ENCODE assay signal across 17 cellular contexts in the genomic region with DNA sequence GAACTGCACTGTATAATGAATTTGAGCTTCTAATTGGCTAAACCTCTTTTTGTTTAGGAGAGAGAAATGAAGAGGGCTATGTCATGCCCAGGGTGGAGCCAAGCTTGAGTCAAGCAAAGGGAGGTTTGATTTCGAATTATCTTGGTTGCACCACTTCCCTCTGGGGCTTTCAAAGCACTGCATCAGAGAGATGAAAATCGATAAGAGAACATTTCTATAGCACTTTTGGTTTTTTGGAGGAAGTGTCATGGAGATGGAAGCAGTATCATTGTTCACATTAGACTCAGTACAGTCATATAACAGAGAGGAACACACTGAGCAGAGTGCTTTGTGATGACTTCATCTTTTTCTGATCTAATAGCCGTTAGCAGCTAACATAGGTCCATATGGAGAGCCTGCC.
DNase-seq lines count a peak whose midpoint lies in the region; ATAC-seq and TF ChIP-seq lines count a peak whose summit lies in the region.
"Had no signal": no experiment of that assay in that cellular context is flagged by ENCODE, and none has a peak within 500 bp of the region (broad histone marks: within the 10 kb centered on the region; RNA-seq: fewer than 3 reads in every experiment).

No MANE protein-coding gene starts in this region.

- no peak overlapping the region for H3K27ac Mint-ChIP-seq in GM23338
- no peak overlapping the region for H3K27ac Mint-ChIP-seq in activated T-helper 2 cell treated with anti-CD3 and anti-CD28 coated beads, Interferon-gamma antibody, Interleukin-2, Interleukin-4, amounts not matched to agents 10 μg/mL and 5 μg/mL and 100 μg/mL, durations not matched to agents 14 hours and 24 hours and 36 hours
- H3K27ac Mint-ChIP-seq: stimulated activated naive CD8-positive, alpha-beta T cell treated with anti-CD3 and anti-CD28 coated beads, Interleukin-15, Interleukin-2, amounts not matched to agents 100 ng/mL and 50 ng/mL, for 24 hours had no signal

- no peaks in the 10 kb centered on the region for H3K27me3 ChIP-seq in GM23338 (ENCODE audit: insufficient read depth)

- H3K36me3 Mint-ChIP-seq in GM23338 (ENCODE audit: low read depth), result no peaks in the 10 kb centered on the region
- no peaks in the 10 kb centered on the region for H3K36me3 Mint-ChIP-seq in activated T-helper 2 cell treated with anti-CD3 and anti-CD28 coated beads, Interferon-gamma antibody, Interleukin-2, Interleukin-4, amounts not matched to agents 10 μg/mL and 5 μg/mL and 100 μg/mL, durations not matched to agents 14 hours and 24 hours and 36 hours (ENCODE audit: low read depth)

- peaks cover 5% of the 10 kb centered on the region for H3K27me3 Mint-ChIP-seq in GM23338 (ENCODE audit: insufficient read depth, low read depth, poor library complexity)
- peaks cover 3% of the 10 kb centered on the region for H3K27me3 Mint-ChIP-seq in activated T-helper 2 cell treated with anti-CD3 and anti-CD28 coated beads, Interferon-gamma antibody, Interleukin-2, Interleukin-4, amounts not matched to agents 10 μg/mL and 5 μg/mL and 100 μg/mL, durations not matched to agents 14 hours and 24 hours and 36 hours (ENCODE audit: low read depth)
- H3K27me3 Mint-ChIP-seq: stimulated activated naive CD8-positive, alpha-beta T cell treated with anti-CD3 and anti-CD28 coated beads, Interleukin-15, Interleukin-2, amounts not matched to agents 100 ng/mL and 50 ng/mL, for 24 hours had no signal

- intact Hi-C loops in activated T-helper 2 cell treated with anti-CD3 and anti-CD28 coated beads, Interferon-gamma antibody, Interleukin-2, Interleukin-4, amounts not matched to agents 10 μg/mL and 5 μg/mL and 100 μg/mL, durations not matched to agents 14 hours and 24 hours and 36 hours (cut with micrococcal nuclease), result no loop called here

- no peaks in the 10 kb centered on the region for H3K9me3 Mint-ChIP-seq in GM23338
- no peaks in the 10 kb centered on the region for H3K9me3 Mint-ChIP-seq in activated T-helper 2 cell treated with anti-CD3 and anti-CD28 coated beads, Interferon-gamma antibody, Interleukin-2, Interleukin-4, amounts not matched to agents 10 μg/mL and 5 μg/mL and 100 μg/mL, durations not matched to agents 14 hours and 24 hours and 36 hours
- H3K9me3 Mint-ChIP-seq: stimulated activated naive CD8-positive, alpha-beta T cell treated with anti-CD3 and anti-CD28 coated beads, Interleukin-15, Interleukin-2, amounts not matched to agents 100 ng/mL and 50 ng/mL, for 24 hours had no signal

- no peaks in the 10 kb centered on the region for H3K36me3 ChIP-seq in GM23338 (ENCODE audit: insufficient read depth)

- DNase-seq in SKM-1 treated with dmso at 0.1 percent for 144 hours (lab: John Stamatoyannopoulos, UW; ENCODE audit: unreplicated experiment) (peak; percentile 5), SKM-1 (lab: John Stamatoyannopoulos, UW; ENCODE audit: unreplicated experiment) (no peak), GM23338 (ENCODE audit: low spot score) (no peak), NOMO-1 treated with dmso at 0.1 percent for 144 hours (lab: John Stamatoyannopoulos, UW; ENCODE audit: unreplicated experiment) (peak; percentile 3), cerebellar cortex (ENCODE audit: low spot score) (no peak), NCI-H1436 treated with DMSO at 0.1 percent for 48 hours (lab: John Stamatoyannopoulos, UW) (no peak), SW480 (ENCODE audit: low spot score) (no peak)
- peak; percentile 48 for DNase-seq in activated T-helper 2 cell treated with anti-CD3 and anti-CD28 coated beads, Interferon-gamma antibody, Interleukin-2, Interleukin-4, amounts not matched to agents 10 μg/mL and 5 μg/mL and 100 μg/mL, durations not matched to agents 14 hours and 24 hours and 36 hours (ENCODE audit: low spot score)
- DNase-seq: C1 segment of cervical spinal cord, islet precursor cell, NCI-H187 treated with DMSO at 0.1 percent for 48 hours, NCI-H526, PC-9, trophoblast cell had no signal

- no peak for ATAC-seq in GM23338

- TF ChIP-seq CTCF in GM23338 (conservative IDR thresholded peaks at IDR 0.05; ENCODE audit: low read depth in 2 of 2), result no peak

- no peak overlapping the region for H3K4me3 Mint-ChIP-seq in GM23338
- H3K4me3 Mint-ChIP-seq in activated T-helper 2 cell treated with anti-CD3 and anti-CD28 coated beads, Interferon-gamma antibody, Interleukin-2, Interleukin-4, amounts not matched to agents 10 μg/mL and 5 μg/mL and 100 μg/mL, durations not matched to agents 14 hours and 24 hours and 36 hours (ENCODE audit: low read depth), result no peak overlapping the region
- H3K4me3 Mint-ChIP-seq: stimulated activated naive CD8-positive, alpha-beta T cell treated with anti-CD3 and anti-CD28 coated beads, Interleukin-15, Interleukin-2, amounts not matched to agents 100 ng/mL and 50 ng/mL, for 24 hours had no signal

- H3K79me2 ChIP-seq in GM23338 (replicated peaks; ENCODE audit: insufficient read depth), result no peaks in the 10 kb centered on the region
- H3K79me2 ChIP-seq: parathyroid adenoma had no signal

- peaks cover 5% of the 10 kb centered on the region; the same call in 2 of the 3 replicates for H3K4me1 Mint-ChIP-seq in GM23338
- peaks cover 7% of the 10 kb centered on the region for H3K4me1 Mint-ChIP-seq in activated T-helper 2 cell treated with anti-CD3 and anti-CD28 coated beads, Interferon-gamma antibody, Interleukin-2, Interleukin-4, amounts not matched to agents 10 μg/mL and 5 μg/mL and 100 μg/mL, durations not matched to agents 14 hours and 24 hours and 36 hours (ENCODE audit: low read depth)

- H3K9me2 ChIP-seq in GM23338 (ENCODE audit: insufficient read depth), result no peaks in the 10 kb centered on the region

- H3K4me2 ChIP-seq in GM23338, result no peak overlapping the region
- H3K4me2 ChIP-seq: PC-9 had no signal

- H3F3A ChIP-seq in GM23338 (replicated peaks; ENCODE audit: low read depth), result no peaks in the 10 kb centered on the region

- H3K27ac ChIP-seq in GM23338 (ENCODE audit: low read depth), result no peak overlapping the region
- H3K27ac ChIP-seq: parathyroid adenoma, PC-9 had no signal

- H4K20me1 ChIP-seq in GM23338 (replicated peaks; ENCODE audit: insufficient read depth), result no peaks in the 10 kb centered on the region

- H3K4me1 ChIP-seq in GM23338 (ENCODE audit: insufficient read depth), result no peaks in the 10 kb centered on the region
- H3K4me1 ChIP-seq: parathyroid adenoma had no signal

- no peak overlapping the region for H3K4me3 ChIP-seq in GM23338
- H3K4me3 ChIP-seq: lung, PC-9 had no signal

- H2AFZ ChIP-seq in GM23338, result peak overlapping the region; percentile 29; the same call in 1 of the 2 replicates
- H2AFZ ChIP-seq: parathyroid adenoma, PC-9 had no signal

TF ChIP-seq in GM23338, 12 proteins besides CTCF, POLR2A, EP300 and RAD21:
- TF ChIP-seq EZH2phosphoT487 (IDR thresholded peaks at IDR 0.05; ENCODE audit: unreplicated experiment) (no peak), REST (IDR thresholded peaks at IDR 0.05; ENCODE audit: unreplicated experiment) (no peak), NANOG (IDR thresholded peaks at IDR 0.05; ENCODE audit: borderline replicate concordance) (no peak), JUNB (IDR thresholded peaks at IDR 0.05; ENCODE audit: unreplicated experiment) (no peak)

Comparison
In these comparisons a context has a peak if more than half of its experiments do, and no peak if none do; other contexts are left out.
1. DNase-seq: peak in SKM-1 treated with dmso at 0.1 percent for 144 hours (single experiment), NOMO-1 treated with dmso at 0.1 percent for 144 hours (single experiment) and activated T-helper 2 cell treated with anti-CD3 and anti-CD28 coated beads, Interferon-gamma antibody, Interleukin-2, Interleukin-4, amounts not matched to agents 10 μg/mL and 5 μg/mL and 100 μg/mL, durations not matched to agents 14 hours and 24 hours and 36 hours (single experiment); none in SKM-1 (single experiment), GM23338 (single experiment), cerebellar cortex (single experiment), NCI-H1436 treated with DMSO at 0.1 percent for 48 hours (single experiment) and SW480 (single experiment).